20 cellular contexts compared by ENCODE assay signal in genomic region chr14:90500665-90501370, GRCh38.
A peak's percentile ranks its signal among the peaks of the same experiment; 100 is the strongest.
DNase-seq lines count a peak whose midpoint lies in the region; ATAC-seq and TF ChIP-seq lines count a peak whose summit lies in the region.
"Had no signal": no experiment of that assay in that cellular context is flagged by ENCODE, and none has a peak within 500 bp of the region (broad histone marks: within the 10 kb centered on the region; RNA-seq: fewer than 3 reads in every experiment).

No MANE protein-coding gene starts in this region.

- H3K27ac ChIP-seq in smooth muscle cell (ENCODE audit: low read depth): no peak overlapping the region
- H3K27ac ChIP-seq: GM23248, thyroid gland had no signal

- no peak overlapping the region for H2AFZ ChIP-seq in smooth muscle cell (ENCODE audit: low read depth)
- H2AFZ ChIP-seq: GM23248 had no signal

- H3K4me3 Mint-ChIP-seq in stimulated activated memory B cell treated with anti-CD40 and anti-IgM and Interleukin-4, amounts not matched to agents 10 μg/mL and 1 μg/mL and 100 μg/mL, for 72 hours: no peak overlapping the region
- H3K4me3 Mint-ChIP-seq: activated B cell treated with CpG ODN at 0.5 μM for 24 hours; activated naive CD8-positive, alpha-beta T cell treated with anti-CD3 and anti-CD28 coated beads, Interleukin-2, amount 50 U/mL, for 24 hours; neural crest cell had no signal

- WGBS in smooth muscle cell (ENCODE audit: low lambda C conversion rate): 80% methylated on average over 18 of the region's 19 CpGs

- no peaks in the 10 kb centered on the region for H3K36me3 Mint-ChIP-seq in stimulated activated memory B cell treated with anti-CD40 and anti-IgM and Interleukin-4, amounts not matched to agents 10 μg/mL and 1 μg/mL and 100 μg/mL, for 72 hours

- no peaks in the 10 kb centered on the region for H3K4me1 Mint-ChIP-seq in stimulated activated memory B cell treated with anti-CD40 and anti-IgM and Interleukin-4, amounts not matched to agents 10 μg/mL and 1 μg/mL and 100 μg/mL, for 72 hours
- H3K4me1 Mint-ChIP-seq: neural crest cell had no signal

- peaks cover 12% of the 10 kb centered on the region for H3K9me3 Mint-ChIP-seq in stimulated activated memory B cell treated with anti-CD40 and anti-IgM and Interleukin-4, amounts not matched to agents 10 μg/mL and 1 μg/mL and 100 μg/mL, for 72 hours
- H3K9me3 Mint-ChIP-seq: activated B cell treated with CpG ODN at 0.5 μM for 24 hours; activated naive CD8-positive, alpha-beta T cell treated with anti-CD3 and anti-CD28 coated beads, Interleukin-2, amount 50 U/mL, for 24 hours had no signal

- DNase-seq in SKM-1 treated with dmso at 0.1 percent for 144 hours (lab: John Stamatoyannopoulos, UW; ENCODE audit: unreplicated experiment) (peak; percentile 7), SKM-1 (lab: John Stamatoyannopoulos, UW; ENCODE audit: unreplicated experiment) (no peak), RPMI7951 (ENCODE audit: low read depth) (peak; percentile 39), left cardiac atrium (peak; percentile 17), hepatic stellate cell (ENCODE audit: low spot score) (no peak), smooth muscle cell (lab: John Stamatoyannopoulos, UW; ENCODE audit: unreplicated experiment) (no peak)
- DNase-seq in stimulated activated CD4-positive, alpha-beta T cell treated with anti-CD3 and anti-CD28 coated beads, Interleukin-4, amount 100 ng/mL, for 4 hours: no peak
- DNase-seq: activated B cell treated with CpG ODN at 0.5 μM for 24 hours; activated CD8-positive, alpha-beta memory T cell treated with anti-CD3 and anti-CD28 coated beads, Interleukin-2, amount 50 U/mL, for 48 hours; activated naive CD8-positive, alpha-beta T cell treated with anti-CD3 and anti-CD28 coated beads, Interleukin-2, amount 50 U/mL, for 24 hours; cerebellar nuclear complex; DMS153; GM23248; NCI-H1694 treated with DMSO at 0.1 percent for 48 hours; NCI-H510A; SIG-M5; small intestine; thyroid gland had no signal

- H3K27me3 ChIP-seq in smooth muscle cell (ENCODE audit: low read depth): no peaks in the 10 kb centered on the region
- H3K27me3 ChIP-seq: thyroid gland had no signal

- no peaks in the 10 kb centered on the region for H4K20me1 ChIP-seq in smooth muscle cell (ENCODE audit: low read depth)

- no peaks in the 10 kb centered on the region for H3F3A ChIP-seq in smooth muscle cell (ENCODE audit: low read depth)

- intact Hi-C loops in left cardiac atrium (cut with DNase I): no loop called here

- no peaks in the 10 kb centered on the region for H3K4me1 ChIP-seq in smooth muscle cell (ENCODE audit: low read depth)
- H3K4me1 ChIP-seq: thyroid gland had no signal

- ATAC-seq in left cardiac atrium: no peak
- ATAC-seq in stimulated activated memory B cell treated with anti-CD40 and anti-IgM and Interleukin-4, amounts not matched to agents 10 μg/mL and 1 μg/mL and 100 μg/mL, for 72 hours: peak; percentile 43
- ATAC-seq: activated naive CD8-positive, alpha-beta T cell treated with anti-CD3 and anti-CD28 coated beads, Interleukin-2, amount 50 U/mL, for 24 hours had no signal

- H3K9ac ChIP-seq in smooth muscle cell (ENCODE audit: low read depth): no peak overlapping the region
- H3K9ac ChIP-seq: GM23248 had no signal

- no peaks in the 10 kb centered on the region for H3K9me3 ChIP-seq in smooth muscle cell (replicated peaks; ENCODE audit: low read depth)
- H3K9me3 ChIP-seq: thyroid gland had no signal

- H3K4me2 ChIP-seq in smooth muscle cell: no peak overlapping the region

- H3K36me3 ChIP-seq in smooth muscle cell (ENCODE audit: low read depth): no peaks in the 10 kb centered on the region
- H3K36me3 ChIP-seq: thyroid gland had no signal

- TF ChIP-seq CTCF in smooth muscle cell (IDR thresholded peaks at IDR 0.05; ENCODE audit: borderline replicate concordance, insufficient read depth, poor library complexity, severe bottlenecking): no peak

- H3K4me3 ChIP-seq in smooth muscle cell: no peak overlapping the region
- H3K4me3 ChIP-seq: GM23248, thyroid gland had no signal

- no peak overlapping the region for H3K27ac Mint-ChIP-seq in stimulated activated memory B cell treated with anti-CD40 and anti-IgM and Interleukin-4, amounts not matched to agents 10 μg/mL and 1 μg/mL and 100 μg/mL, for 72 hours
- H3K27ac Mint-ChIP-seq: activated B cell treated with CpG ODN at 0.5 μM for 24 hours; activated naive CD8-positive, alpha-beta T cell treated with anti-CD3 and anti-CD28 coated beads, Interleukin-2, amount 50 U/mL, for 24 hours had no signal

- peaks cover 45% of the 10 kb centered on the region for H3K27me3 Mint-ChIP-seq in stimulated activated memory B cell treated with anti-CD40 and anti-IgM and Interleukin-4, amounts not matched to agents 10 μg/mL and 1 μg/mL and 100 μg/mL, for 72 hours

- no peaks in the 10 kb centered on the region for H3K79me2 ChIP-seq in smooth muscle cell (ENCODE audit: low read depth)

Comparison
In these comparisons a context has a peak if more than half of its experiments do, and no peak if none do; other contexts are left out.
1. DNase-seq: peak in SKM-1 treated with dmso at 0.1 percent for 144 hours (single experiment), RPMI7951 (single experiment) and left cardiac atrium (single experiment); none in SKM-1 (single experiment), hepatic stellate cell (single experiment), smooth muscle cell (single experiment) and stimulated activated CD4-positive, alpha-beta T cell treated with anti-CD3 and anti-CD28 coated beads, Interleukin-4, amount 100 ng/mL, for 4 hours (0 of 2).